12 cellular contexts compared by ENCODE assay signal in genomic region chr7:44793919-44794715, GRCh38. TPM values are rescaled to one million over a fixed set of nuclear protein-coding genes. Genes with fewer than 3 reads are reported as not detected.
A peak's percentile ranks its signal among the peaks of the same experiment; 100 is the strongest.
DNase-seq lines count a peak whose midpoint lies in the region; ATAC-seq and TF ChIP-seq lines count a peak whose summit lies in the region.
"Had no signal": no experiment of that assay in that cellular context is flagged by ENCODE, and none has a peak within 500 bp of the region (broad histone marks: within the 10 kb centered on the region; RNA-seq: fewer than 3 reads in every experiment).

No MANE protein-coding gene starts in this region.

- TF ChIP-seq CTCF in AG09319 (IDR thresholded peaks at IDR 0.05; ENCODE audit: low read depth, low read length): no peak

- H3K36me3 Mint-ChIP-seq in activated naive CD8-positive, alpha-beta T cell treated with anti-CD3 and anti-CD28 coated beads, Interleukin-2, amount 10 ng/mL, durations not matched to agents 7 days and 5 days: peaks cover 10% of the 10 kb centered on the region

- POLR2A ChIA-PET in activated naive CD8-positive, alpha-beta T cell treated with anti-CD3 and anti-CD28 coated beads, Interleukin-2, amount 10 ng/mL, durations not matched to agents 7 days and 5 days (lab: Charles Lee): interaction anchor here (0.9 to 1.5 kb wide), 2 partner anchors 25 to 212 kb away, joined by 3 read pairs; partner anchors contain the start of gene TMED4

- H3K4me3 Mint-ChIP-seq in activated naive CD8-positive, alpha-beta T cell treated with anti-CD3 and anti-CD28 coated beads, Interleukin-2, amount 10 ng/mL, durations not matched to agents 7 days and 5 days: peak overlapping the region; percentile 3

- H3K27ac Mint-ChIP-seq in activated naive CD8-positive, alpha-beta T cell treated with anti-CD3 and anti-CD28 coated beads, Interleukin-2, amount 10 ng/mL, durations not matched to agents 7 days and 5 days: no peak overlapping the region

- no peaks in the 10 kb centered on the region for H3K27me3 Mint-ChIP-seq in activated naive CD8-positive, alpha-beta T cell treated with anti-CD3 and anti-CD28 coated beads, Interleukin-2, amount 10 ng/mL, durations not matched to agents 7 days and 5 days

- peak; percentile 54 for DNase-seq in AG09319 (ENCODE audit: extremely low read depth, low read depth)
- peak; percentile 32 for DNase-seq in Daoy (ENCODE audit: low read depth)
- no peak for DNase-seq in activated naive CD8-positive, alpha-beta T cell treated with anti-CD3 and anti-CD28 coated beads, Interleukin-2, amount 10 ng/mL, durations not matched to agents 7 days and 5 days
- peak; percentile 44 for DNase-seq in left kidney (ENCODE audit: low read depth, low spot score)
- no peak for DNase-seq in HUDEP-2 (lab: John Stamatoyannopoulos, UW; ENCODE audit: unreplicated experiment in 76 of 76)
- DNase-seq: caudate nucleus; SHP77 treated with DMSO at 0.1 percent for 48 hours; stimulated activated CD4-positive, alpha-beta T cell treated with anti-CD3 and anti-CD28 coated beads, Interleukin-12 subunit alpha, Interleukin-12 subunit beta, amount 100 ng/mL, for 4 hours; substantia nigra had no signal

- H3K9me3 Mint-ChIP-seq in activated naive CD8-positive, alpha-beta T cell treated with anti-CD3 and anti-CD28 coated beads, Interleukin-2, amount 10 ng/mL, durations not matched to agents 7 days and 5 days: no peaks in the 10 kb centered on the region

- ATAC-seq in activated naive CD8-positive, alpha-beta T cell treated with anti-CD3 and anti-CD28 coated beads, Interleukin-2, amount 10 ng/mL, durations not matched to agents 7 days and 5 days (ENCODE audit: low read depth): no peak
- no peak for ATAC-seq in GM21360 (IDR thresholded peaks at IDR 0.05; ENCODE audit: unreplicated experiment)
- no peak for ATAC-seq in HG03045 (IDR thresholded peaks at IDR 0.05; ENCODE audit: unreplicated experiment)
- ATAC-seq in HG03175 (IDR thresholded peaks at IDR 0.05; ENCODE audit: unreplicated experiment): no peak

- H3K4me1 Mint-ChIP-seq in activated naive CD8-positive, alpha-beta T cell treated with anti-CD3 and anti-CD28 coated beads, Interleukin-2, amount 10 ng/mL, durations not matched to agents 7 days and 5 days: peaks cover 9% of the 10 kb centered on the region

RNA-seq across cellular contexts. Expression of gene PPIA, which starts 2.4 kb away (rescaled TPM):
- total RNA-seq in Daoy (2014; rRNA removed; shearing (Covaris generic)): 8,888 and 8,943 TPM in 2 replicates
- total RNA-seq in activated naive CD8-positive, alpha-beta T cell treated with anti-CD3 and anti-CD28 coated beads, Interleukin-2, amount 10 ng/mL, durations not matched to agents 7 days and 5 days: 1,000 to 10,000 TPM; 1,658 to 1,692 TPM

RNA-seq across cellular contexts. Expression of gene ZMIZ2, which starts 45.5 kb away (rescaled TPM):
- 6.5 and 16.2 TPM in 2 replicates for total RNA-seq in Daoy (2014; rRNA removed; shearing (Covaris generic))
- total RNA-seq in activated naive CD8-positive, alpha-beta T cell treated with anti-CD3 and anti-CD28 coated beads, Interleukin-2, amount 10 ng/mL, durations not matched to agents 7 days and 5 days: 100 to 1,000 TPM; 120 to 124 TPM

RNA-seq across cellular contexts. Expression of gene H2AZ2, which starts 53.8 kb away (rescaled TPM):
- 591 and 679 TPM in 2 replicates for total RNA-seq in Daoy (2014; rRNA removed; shearing (Covaris generic))
- total RNA-seq in activated naive CD8-positive, alpha-beta T cell treated with anti-CD3 and anti-CD28 coated beads, Interleukin-2, amount 10 ng/mL, durations not matched to agents 7 days and 5 days: 100 to 1,000 TPM; 359 to 368 TPM

Comparison
In these comparisons a context has a peak if more than half of its experiments do, and no peak if none do; other contexts are left out.
1. DNase-seq: peak in AG09319 (single experiment), Daoy (single experiment) and left kidney (single experiment); none in activated naive CD8-positive, alpha-beta T cell treated with anti-CD3 and anti-CD28 coated beads, Interleukin-2, amount 10 ng/mL, durations not matched to agents 7 days and 5 days (single experiment) and HUDEP-2 (0 of 76).